Comparison of ENCODE assay signal across 8 cellular contexts in genomic region chr12:51025748-51026654, GRCh38. TPM values are rescaled to one million over a fixed set of nuclear protein-coding genes. Genes with fewer than 3 reads are reported as not detected.
DNase-seq lines count a peak whose midpoint lies in the region; ATAC-seq and TF ChIP-seq lines count a peak whose summit lies in the region.

TSS of gene SLC11A2 (minus strand) at chr12:51026384. CDS start at chr12:51010728, 15,656 bp downstream.

- peak within 1 kb of the TSS; percentile 94 to 98 for H3K9ac ChIP-seq in liver (ENCODE audit: low read depth in 1 of 2, low read length in 2 of 2)

- peak in 1 of 2 donors; percentile 34 for TF ChIP-seq RAD21 in liver (IDR thresholded peaks at IDR 0.05)

- no peaks in the 10 kb centered on the region for H3K36me3 ChIP-seq in liver (ENCODE audit: control insufficient read depth in 4 of 4, insufficient read depth in 3 of 4, low read depth in 1 of 4, low read length in 3 of 4)

- peaks cover 0 to 33% (median 17%) of the 10 kb centered on the region in 4 donors for H3K4me1 ChIP-seq in liver (ENCODE audit: control insufficient read depth in 4 of 4, insufficient read depth in 4 of 4, low read length in 3 of 4)

- ATAC-seq in GM19397 (IDR thresholded peaks at IDR 0.05; ENCODE audit: unreplicated experiment) = peak; percentile 94
- peak; percentile 86 for ATAC-seq in HG03571 (IDR thresholded peaks at IDR 0.05; ENCODE audit: unreplicated experiment)

- H3K27me3 ChIP-seq in liver (ENCODE audit: control insufficient read depth in 4 of 4, insufficient read depth in 4 of 4, low read length in 3 of 4) = no peaks in the 10 kb centered on the region

- TF ChIP-seq CTCF in liver (IDR thresholded peaks at IDR 0.05; ENCODE audit: low read depth, low read length, missing input control) = no peak

- H3K4me3 ChIP-seq in liver (ENCODE audit: low read depth in 1 of 3, low read length in 3 of 3) = peak within 1 kb of the TSS; percentile 73 to 88 (median 76)

- peak within 1 kb of the TSS; percentile 98 for H3K27ac ChIP-seq in liver (ENCODE audit: low read depth in 1 of 2, low read length in 2 of 2)

- no peaks in the 10 kb centered on the region for H3K9me3 ChIP-seq in liver (ENCODE audit: control insufficient read depth in 4 of 4, low read length in 3 of 4)

- WGBS in liver = under 1% methylated on average over 79 of the region's 79 CpGs

- peak; percentile 96 for DNase-seq in CD1c-positive myeloid dendritic cell (ENCODE audit: extremely low spot score)
- peak; percentile 98 for DNase-seq in NCI-H82 (lab: John Stamatoyannopoulos, UW)
- DNase-seq in activated CD4-positive, alpha-beta T cell treated with anti-CD3 and anti-CD28 coated beads, Interleukin-2, amount 50 U/mL, for 48 hours = peak; percentile 93 to 96
- DNase-seq in dermis microvascular lymphatic vessel endothelial cell (ENCODE audit: low read depth in 2 of 2) = peak; percentile 83 to 97
- DNase-seq in stimulated activated CD4-positive, alpha-beta T cell treated with anti-CD3 and anti-CD28 coated beads, Interleukin-4, amount 100 ng/mL, for 1 hour = peak; percentile 93

TF ChIP-seq in liver, 16 proteins besides CTCF, POLR2A, EP300 and RAD21:
- TF ChIP-seq, protein P1, sequence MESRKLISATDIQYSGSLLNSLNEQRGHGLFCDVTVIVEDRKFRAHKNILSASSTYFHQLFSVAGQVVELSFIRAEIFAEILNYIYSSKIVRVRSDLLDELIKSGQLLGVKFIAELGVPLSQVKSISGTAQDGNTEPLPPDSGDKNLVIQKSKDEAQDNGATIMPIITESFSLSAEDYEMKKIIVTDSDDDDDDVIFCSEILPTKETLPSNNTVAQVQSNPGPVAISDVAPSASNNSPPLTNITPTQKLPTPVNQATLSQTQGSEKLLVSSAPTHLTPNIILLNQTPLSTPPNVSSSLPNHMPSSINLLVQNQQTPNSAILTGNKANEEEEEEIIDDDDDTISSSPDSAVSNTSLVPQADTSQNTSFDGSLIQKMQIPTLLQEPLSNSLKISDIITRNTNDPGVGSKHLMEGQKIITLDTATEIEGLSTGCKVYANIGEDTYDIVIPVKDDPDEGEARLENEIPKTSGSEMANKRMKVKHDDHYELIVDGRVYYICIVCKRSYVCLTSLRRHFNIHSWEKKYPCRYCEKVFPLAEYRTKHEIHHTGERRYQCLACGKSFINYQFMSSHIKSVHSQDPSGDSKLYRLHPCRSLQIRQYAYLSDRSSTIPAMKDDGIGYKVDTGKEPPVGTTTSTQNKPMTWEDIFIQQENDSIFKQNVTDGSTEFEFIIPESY (IDR thresholded peaks at IDR 0.05) = no peak
- TF ChIP-seq HNF4G (IDR thresholded peaks at IDR 0.05) (no peak), NR2F2 (IDR thresholded peaks at IDR 0.05) (peak; percentile 31), RXRA (IDR thresholded peaks at IDR 0.05) (peak; percentile 68 to 70), SP1 (IDR thresholded peaks at IDR 0.05) (peak; percentile 92), YY1 (IDR thresholded peaks at IDR 0.05) (peak; percentile 90), FOXA1 (IDR thresholded peaks at IDR 0.05) (no peak), EGR1 (IDR thresholded peaks at IDR 0.05; ENCODE audit: low read depth in 2 of 2) (peak; percentile 99), TAF1 (conservative IDR thresholded peaks at IDR 0.05) (peak; percentile 90), ATF3 (IDR thresholded peaks at IDR 0.05) (no peak), GABPA (IDR thresholded peaks at IDR 0.05 in 1 of 2, conservative IDR thresholded peaks at IDR 0.05 in 1 of 2) (peak in 1 of 2 donors; percentile 16), HNF4A (conservative IDR thresholded peaks at IDR 0.05) (peak; percentile 29 to 63), JUND (IDR thresholded peaks at IDR 0.05) (no peak)
- TF ChIP-seq, protein P2, sequence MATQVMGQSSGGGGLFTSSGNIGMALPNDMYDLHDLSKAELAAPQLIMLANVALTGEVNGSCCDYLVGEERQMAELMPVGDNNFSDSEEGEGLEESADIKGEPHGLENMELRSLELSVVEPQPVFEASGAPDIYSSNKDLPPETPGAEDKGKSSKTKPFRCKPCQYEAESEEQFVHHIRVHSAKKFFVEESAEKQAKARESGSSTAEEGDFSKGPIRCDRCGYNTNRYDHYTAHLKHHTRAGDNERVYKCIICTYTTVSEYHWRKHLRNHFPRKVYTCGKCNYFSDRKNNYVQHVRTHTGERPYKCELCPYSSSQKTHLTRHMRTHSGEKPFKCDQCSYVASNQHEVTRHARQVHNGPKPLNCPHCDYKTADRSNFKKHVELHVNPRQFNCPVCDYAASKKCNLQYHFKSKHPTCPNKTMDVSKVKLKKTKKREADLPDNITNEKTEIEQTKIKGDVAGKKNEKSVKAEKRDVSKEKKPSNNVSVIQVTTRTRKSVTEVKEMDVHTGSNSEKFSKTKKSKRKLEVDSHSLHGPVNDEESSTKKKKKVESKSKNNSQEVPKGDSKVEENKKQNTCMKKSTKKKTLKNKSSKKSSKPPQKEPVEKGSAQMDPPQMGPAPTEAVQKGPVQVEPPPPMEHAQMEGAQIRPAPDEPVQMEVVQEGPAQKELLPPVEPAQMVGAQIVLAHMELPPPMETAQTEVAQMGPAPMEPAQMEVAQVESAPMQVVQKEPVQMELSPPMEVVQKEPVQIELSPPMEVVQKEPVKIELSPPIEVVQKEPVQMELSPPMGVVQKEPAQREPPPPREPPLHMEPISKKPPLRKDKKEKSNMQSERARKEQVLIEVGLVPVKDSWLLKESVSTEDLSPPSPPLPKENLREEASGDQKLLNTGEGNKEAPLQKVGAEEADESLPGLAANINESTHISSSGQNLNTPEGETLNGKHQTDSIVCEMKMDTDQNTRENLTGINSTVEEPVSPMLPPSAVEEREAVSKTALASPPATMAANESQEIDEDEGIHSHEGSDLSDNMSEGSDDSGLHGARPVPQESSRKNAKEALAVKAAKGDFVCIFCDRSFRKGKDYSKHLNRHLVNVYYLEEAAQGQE (IDR thresholded peaks at IDR 0.05) = no peak
- TF ChIP-seq, protein P3, sequence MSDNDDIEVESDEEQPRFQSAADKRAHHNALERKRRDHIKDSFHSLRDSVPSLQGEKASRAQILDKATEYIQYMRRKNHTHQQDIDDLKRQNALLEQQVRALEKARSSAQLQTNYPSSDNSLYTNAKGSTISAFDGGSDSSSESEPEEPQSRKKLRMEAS (IDR thresholded peaks at IDR 0.05) = no peak

RNA-seq across cellular contexts. Expression of gene SLC11A2, which starts in this region (rescaled TPM):
- total RNA-seq in dermis microvascular lymphatic vessel endothelial cell (37.1 and 48.7 TPM in 2 replicates), liver (100 to 1,000 TPM in 1 of 2 donors, 10 to 100 TPM in 1; 80.1 to 108 TPM)
- polyA plus RNA-seq in liver = 10 to 100 TPM; 15.2 to 24.2 TPM

Comparison
In these comparisons a context has a peak if more than half of its experiments do, and no peak if none do; other contexts are left out.
1. Peak in every context shown above with its lines: DNase-seq, ATAC-seq, H3K4me3 ChIP-seq and H3K27ac ChIP-seq.